ENCODE assay signal across 16 cellular contexts in the genomic region with DNA sequence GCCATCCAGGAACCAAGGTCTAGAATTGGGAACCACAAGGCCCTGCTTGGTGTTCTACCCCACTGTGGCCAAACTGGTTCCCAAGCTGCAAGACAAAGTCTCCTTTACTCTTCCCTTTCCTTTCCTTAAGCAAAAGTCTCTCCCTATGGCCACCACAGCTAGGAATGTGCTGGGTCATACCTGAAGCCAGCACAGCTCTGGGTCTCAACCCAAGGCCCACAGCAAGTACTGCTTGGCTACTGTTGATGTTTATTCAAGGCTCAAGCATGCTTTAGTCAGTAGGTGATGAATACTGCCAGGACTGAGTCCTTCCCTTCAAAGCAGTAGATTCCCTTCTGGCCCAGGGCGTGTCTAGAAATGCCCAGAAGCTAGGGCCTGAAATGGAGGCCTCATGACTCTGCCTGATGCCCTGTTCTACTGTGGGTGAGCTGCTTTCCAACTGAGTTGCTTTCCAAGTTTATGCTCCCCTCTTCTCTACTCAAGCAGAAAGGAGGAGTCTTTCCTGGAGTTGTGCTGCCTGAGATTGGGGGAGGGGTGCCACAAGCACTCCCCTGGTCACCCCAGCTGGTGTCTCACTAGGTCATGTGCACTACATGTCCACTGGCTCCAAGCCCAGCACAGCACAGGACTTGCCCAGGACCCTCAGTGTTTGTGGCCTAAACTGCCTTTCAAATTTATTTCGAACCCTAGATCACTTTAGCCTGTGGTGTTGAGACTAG. TPM values are rescaled to one million over a fixed set of nuclear protein-coding genes. Genes with fewer than 3 reads are reported as not detected.
DNase-seq lines count a peak whose midpoint lies in the region; ATAC-seq and TF ChIP-seq lines count a peak whose summit lies in the region.
"Had no signal": no experiment of that assay in that cellular context is flagged by ENCODE, and none has a peak within 500 bp of the region (broad histone marks: within the 10 kb centered on the region; RNA-seq: fewer than 3 reads in every experiment).

No MANE protein-coding gene starts in this region.

- no peak for DNase-seq in activated T-helper 1 cell treated with anti-CD3 and anti-CD28 coated beads, Interleukin-12 subunit alpha, Interleukin-12 subunit beta, Interleukin-2, Interleukin-4 antibody, amounts not matched to agents 30 ng/mL and 10 ng/mL and 1 ng/mL, durations not matched to agents 14 hours and 24 hours and 36 hours (ENCODE audit: low spot score)
- DNase-seq in esophagus squamous epithelium (lab: John Stamatoyannopoulos, UW) (no peak), naive B cell (no peak), COR-L47 (lab: John Stamatoyannopoulos, UW) (no peak), NCI-H2171 treated with DMSO at 0.1 percent for 48 hours (lab: John Stamatoyannopoulos, UW) (no peak)
- no peak for DNase-seq in stimulated activated effector memory CD8-positive, alpha-beta T cell treated with anti-CD3 and anti-CD28 coated beads, Interleukin-12 subunit alpha, Interleukin-12 subunit beta, amount 100 ng/mL, for 72 hours (ENCODE audit: low spot score in 2 of 2)
- no peak for DNase-seq in naive thymus-derived CD4-positive, alpha-beta T cell
- DNase-seq: IMR-90, MV-4-11, NCI-H1417 treated with DMSO at 0.1 percent for 48 hours, NCI-H2029, NCI-H510A, SIG-M5 had no signal

- CTCF ChIA-PET in naive thymus-derived CD4-positive, alpha-beta T cell (lab: Charles Lee), result no interaction called here

- no peaks in the 10 kb centered on the region for H3K9me3 Mint-ChIP-seq in IgD-negative memory B cell
- H3K9me3 Mint-ChIP-seq in activated T-helper 1 cell treated with anti-CD3 and anti-CD28 coated beads, Interleukin-12 subunit alpha, Interleukin-12 subunit beta, Interleukin-2, Interleukin-4 antibody, amounts not matched to agents 30 ng/mL and 10 ng/mL and 1 ng/mL, durations not matched to agents 14 hours and 24 hours and 36 hours, result peaks cover 33% of the 10 kb centered on the region
- H3K9me3 Mint-ChIP-seq in naive B cell, result peaks cover 0 to 1% (median 0%) of the 10 kb centered on the region in 7 donors
- peaks cover 12% of the 10 kb centered on the region for H3K9me3 Mint-ChIP-seq in stimulated activated effector memory CD8-positive, alpha-beta T cell treated with anti-CD3 and anti-CD28 coated beads, Interleukin-12 subunit alpha, Interleukin-12 subunit beta, amount 100 ng/mL, for 72 hours
- H3K9me3 Mint-ChIP-seq in naive thymus-derived CD4-positive, alpha-beta T cell, result peaks cover 0 to 27% (median 5%) of the 10 kb centered on the region in 11 donors

- no peak overlapping the region for H3K4me3 ChIP-seq in esophagus squamous epithelium
- no peak overlapping the region for H3K4me3 ChIP-seq in naive thymus-derived CD4-positive, alpha-beta T cell (ENCODE audit: low read length)
- H3K4me3 ChIP-seq: BLaER1, HAP-1 had no signal

- no peaks in the 10 kb centered on the region for H3K27me3 ChIP-seq in esophagus squamous epithelium
- H3K27me3 ChIP-seq in naive thymus-derived CD4-positive, alpha-beta T cell (ENCODE audit: control insufficient read depth in 2 of 2, insufficient read depth in 2 of 2, low read length in 2 of 2), result no peaks in the 10 kb centered on the region
- H3K27me3 ChIP-seq: BLaER1 had no signal

- no peak for ATAC-seq in naive B cell (ENCODE audit: low read depth in 2 of 2)
- ATAC-seq in stimulated activated effector memory CD8-positive, alpha-beta T cell treated with anti-CD3 and anti-CD28 coated beads, Interleukin-12 subunit alpha, Interleukin-12 subunit beta, amount 100 ng/mL, for 72 hours, result no peak
- ATAC-seq in naive thymus-derived CD4-positive, alpha-beta T cell, result no peak

- peak overlapping the region in 3 of 4 donors; percentile 26 to 57 (median 47) for H3K27ac ChIP-seq in esophagus squamous epithelium
- no peak overlapping the region for H3K27ac ChIP-seq in naive thymus-derived CD4-positive, alpha-beta T cell (ENCODE audit: low read depth, low read length)
- H3K27ac ChIP-seq: BLaER1 had no signal

- H3K27ac Mint-ChIP-seq in IgD-negative memory B cell (peak overlapping the region; percentile 31 to 76 (median 55)), naive B cell (peak overlapping the region; percentile 57 to 90 (median 81))
- peak overlapping the region; percentile 66 for H3K27ac Mint-ChIP-seq in activated T-helper 1 cell treated with anti-CD3 and anti-CD28 coated beads, Interleukin-12 subunit alpha, Interleukin-12 subunit beta, Interleukin-2, Interleukin-4 antibody, amounts not matched to agents 30 ng/mL and 10 ng/mL and 1 ng/mL, durations not matched to agents 14 hours and 24 hours and 36 hours
- no peak overlapping the region for H3K27ac Mint-ChIP-seq in stimulated activated effector memory CD8-positive, alpha-beta T cell treated with anti-CD3 and anti-CD28 coated beads, Interleukin-12 subunit alpha, Interleukin-12 subunit beta, amount 100 ng/mL, for 72 hours
- H3K27ac Mint-ChIP-seq in naive thymus-derived CD4-positive, alpha-beta T cell, result peak overlapping the region in 1 of 9 donors; percentile 9

- POLR2A ChIA-PET in naive thymus-derived CD4-positive, alpha-beta T cell (lab: Charles Lee), result no interaction called here

- no peaks in the 10 kb centered on the region for H3K9me3 ChIP-seq in esophagus squamous epithelium
- H3K9me3 ChIP-seq in naive thymus-derived CD4-positive, alpha-beta T cell (ENCODE audit: control insufficient read depth in 2 of 3, low read length in 3 of 3), result no peaks in the 10 kb centered on the region
- H3K9me3 ChIP-seq: HAP-1 had no signal

- WGBS in esophagus squamous epithelium, 2 donors, result 80% methylated on average over 2 of the region's 2 CpGs; no CpG with 5 or more reads in 1 of the 2 donors

- intact Hi-C loops in activated T-helper 1 cell treated with anti-CD3 and anti-CD28 coated beads, Interleukin-12 subunit alpha, Interleukin-12 subunit beta, Interleukin-2, Interleukin-4 antibody, amounts not matched to agents 30 ng/mL and 10 ng/mL and 1 ng/mL, durations not matched to agents 14 hours and 24 hours and 36 hours (cut with micrococcal nuclease), result no loop called here
- intact Hi-C loops in esophagus squamous epithelium (cut with DNase I), result no loop called here
- intact Hi-C loops in naive thymus-derived CD4-positive, alpha-beta T cell (cut with micrococcal nuclease), result no loop called here

- no peak for TF ChIP-seq POLR2A in esophagus squamous epithelium (IDR thresholded peaks at IDR 0.05)

- H3K4me3 Mint-ChIP-seq in IgD-negative memory B cell, result no peak overlapping the region
- no peak overlapping the region for H3K4me3 Mint-ChIP-seq in activated T-helper 1 cell treated with anti-CD3 and anti-CD28 coated beads, Interleukin-12 subunit alpha, Interleukin-12 subunit beta, Interleukin-2, Interleukin-4 antibody, amounts not matched to agents 30 ng/mL and 10 ng/mL and 1 ng/mL, durations not matched to agents 14 hours and 24 hours and 36 hours
- H3K4me3 Mint-ChIP-seq in naive B cell, result no peak overlapping the region
- H3K4me3 Mint-ChIP-seq in stimulated activated effector memory CD8-positive, alpha-beta T cell treated with anti-CD3 and anti-CD28 coated beads, Interleukin-12 subunit alpha, Interleukin-12 subunit beta, amount 100 ng/mL, for 72 hours, result no peak overlapping the region
- H3K4me3 Mint-ChIP-seq in naive thymus-derived CD4-positive, alpha-beta T cell, result no peak overlapping the region

- H3K27me3 Mint-ChIP-seq in IgD-negative memory B cell (no peaks in the 10 kb centered on the region), naive B cell (no peaks in the 10 kb centered on the region)
- no peaks in the 10 kb centered on the region for H3K27me3 Mint-ChIP-seq in activated T-helper 1 cell treated with anti-CD3 and anti-CD28 coated beads, Interleukin-12 subunit alpha, Interleukin-12 subunit beta, Interleukin-2, Interleukin-4 antibody, amounts not matched to agents 30 ng/mL and 10 ng/mL and 1 ng/mL, durations not matched to agents 14 hours and 24 hours and 36 hours (ENCODE audit: insufficient read depth)
- H3K27me3 Mint-ChIP-seq in naive thymus-derived CD4-positive, alpha-beta T cell, result no peaks in the 10 kb centered on the region

- H3K4me1 ChIP-seq in esophagus squamous epithelium, result peaks cover 0 to 14% (median 0%) of the 10 kb centered on the region in 3 donors
- no peaks in the 10 kb centered on the region for H3K4me1 ChIP-seq in naive thymus-derived CD4-positive, alpha-beta T cell (ENCODE audit: control insufficient read depth in 2 of 2, insufficient read depth in 2 of 2, low read length in 2 of 2)
- H3K4me1 ChIP-seq: BLaER1, HAP-1 had no signal

- no peaks in the 10 kb centered on the region for H3K36me3 ChIP-seq in esophagus squamous epithelium
- no peaks in the 10 kb centered on the region for H3K36me3 ChIP-seq in naive thymus-derived CD4-positive, alpha-beta T cell (ENCODE audit: control insufficient read depth in 2 of 3, insufficient read depth in 3 of 3, low read length in 3 of 3)
- H3K36me3 ChIP-seq: BLaER1, HAP-1 had no signal

- no peak for TF ChIP-seq CTCF in esophagus squamous epithelium (IDR thresholded peaks at IDR 0.05)

- H3K36me3 Mint-ChIP-seq in IgD-negative memory B cell (peaks cover 19% of the 10 kb centered on the region), naive B cell (peaks cover 66 to 72% of the 10 kb centered on the region in 2 donors)
- H3K36me3 Mint-ChIP-seq in activated T-helper 1 cell treated with anti-CD3 and anti-CD28 coated beads, Interleukin-12 subunit alpha, Interleukin-12 subunit beta, Interleukin-2, Interleukin-4 antibody, amounts not matched to agents 30 ng/mL and 10 ng/mL and 1 ng/mL, durations not matched to agents 14 hours and 24 hours and 36 hours (ENCODE audit: low read depth), result peaks cover 68% of the 10 kb centered on the region
- peaks cover 4% of the 10 kb centered on the region for H3K36me3 Mint-ChIP-seq in stimulated activated effector memory CD8-positive, alpha-beta T cell treated with anti-CD3 and anti-CD28 coated beads, Interleukin-12 subunit alpha, Interleukin-12 subunit beta, amount 100 ng/mL, for 72 hours
- peaks cover 3 to 90% (median 73%) of the 10 kb centered on the region in 5 donors for H3K36me3 Mint-ChIP-seq in naive thymus-derived CD4-positive, alpha-beta T cell

- H3K4me1 Mint-ChIP-seq in IgD-negative memory B cell (peaks cover 12 to 19% (median 15%) of the 10 kb centered on the region in 3 donors), naive B cell (peaks cover 39 to 70% (median 58%) of the 10 kb centered on the region in 3 donors)
- H3K4me1 Mint-ChIP-seq in activated T-helper 1 cell treated with anti-CD3 and anti-CD28 coated beads, Interleukin-12 subunit alpha, Interleukin-12 subunit beta, Interleukin-2, Interleukin-4 antibody, amounts not matched to agents 30 ng/mL and 10 ng/mL and 1 ng/mL, durations not matched to agents 14 hours and 24 hours and 36 hours (ENCODE audit: low read depth), result peaks cover 24% of the 10 kb centered on the region
- no peaks in the 10 kb centered on the region for H3K4me1 Mint-ChIP-seq in stimulated activated effector memory CD8-positive, alpha-beta T cell treated with anti-CD3 and anti-CD28 coated beads, Interleukin-12 subunit alpha, Interleukin-12 subunit beta, amount 100 ng/mL, for 72 hours
- H3K4me1 Mint-ChIP-seq in naive thymus-derived CD4-positive, alpha-beta T cell, result peaks cover 0 to 6% (median 0%) of the 10 kb centered on the region in 7 donors

RNA-seq across cellular contexts. Expression of a gene that starts 44.9 kb away (rescaled TPM):
- polyA plus RNA-seq in IgD-negative memory B cell (110 TPM), naive B cell (ENCODE audit: low read depth in 6 of 6) (100 to 1,000 TPM; 166 to 237 (median 224) TPM)
- 19.2 and 19.7 TPM in 2 replicates for total RNA-seq in activated T-helper 1 cell treated with anti-CD3 and anti-CD28 coated beads, Interleukin-12 subunit alpha, Interleukin-12 subunit beta, Interleukin-2, Interleukin-4 antibody, amounts not matched to agents 30 ng/mL and 10 ng/mL and 1 ng/mL, durations not matched to agents 14 hours and 24 hours and 36 hours
- 1 to 10 TPM in 1 of 4 donors, not detected in 3; 1.7 TPM for total RNA-seq in esophagus squamous epithelium
- 10 to 100 TPM in 3 of 5 experiments, 1 to 10 TPM in 2; 3.3 to 39.1 (median 15.0) TPM for total RNA-seq in naive thymus-derived CD4-positive, alpha-beta T cell
- 1 to 10 TPM; 9.7 to 9.9 TPM for polyA plus RNA-seq in naive thymus-derived CD4-positive, alpha-beta T cell
- total RNA-seq: IMR-90 had no signal
- polyA plus RNA-seq: IMR-90 had no signal

RNA-seq across cellular contexts. Expression of a gene that starts 58.2 kb away (rescaled TPM):
- 18.7 TPM for polyA plus RNA-seq in IgD-negative memory B cell
- 27.7 and 29.2 TPM in 2 replicates for total RNA-seq in activated T-helper 1 cell treated with anti-CD3 and anti-CD28 coated beads, Interleukin-12 subunit alpha, Interleukin-12 subunit beta, Interleukin-2, Interleukin-4 antibody, amounts not matched to agents 30 ng/mL and 10 ng/mL and 1 ng/mL, durations not matched to agents 14 hours and 24 hours and 36 hours
- 10 to 100 TPM; 11.8 to 30.1 (median 16.5) TPM for total RNA-seq in esophagus squamous epithelium
- polyA plus RNA-seq in naive B cell (ENCODE audit: low read depth in 6 of 6), result 10 to 100 TPM; 17.6 to 28.1 (median 21.9) TPM
- total RNA-seq in naive thymus-derived CD4-positive, alpha-beta T cell, result 10 to 100 TPM; 33.9 to 89.7 (median 63.8) TPM
- 10 to 100 TPM; 17.5 to 20.4 TPM for polyA plus RNA-seq in naive thymus-derived CD4-positive, alpha-beta T cell
